14 cellular contexts compared by ENCODE assay signal in genomic region chr2:215771241-215771640, GRCh38.
A peak's percentile ranks its signal among the peaks of the same experiment; 100 is the strongest.
DNase-seq lines count a peak whose midpoint lies in the region; ATAC-seq and TF ChIP-seq lines count a peak whose summit lies in the region.
"Had no signal": no experiment of that assay in that cellular context is flagged by ENCODE, and none has a peak within 500 bp of the region (broad histone marks: within the 10 kb centered on the region; RNA-seq: fewer than 3 reads in every experiment).

No MANE protein-coding gene starts in this region.

- DNase-seq in Daoy (ENCODE audit: low read depth) (peak; percentile 65), RPMI7951 (ENCODE audit: low read depth) (peak; percentile 15), fibroblast of lung (ENCODE audit: low read depth in 2 of 2) (peak; percentile 41 to 75), progenitor cell of endocrine pancreas (ENCODE audit: low spot score, unreplicated experiment) (no peak), GM20000 (ENCODE audit: low spot score) (no peak), HT-29 (ENCODE audit: low spot score) (no peak)
- DNase-seq: BE2C; head of caudate nucleus; MM.1S; NCI-H2029 treated with DMSO at 0.1 percent for 48 hours; stimulated activated CD4-positive, alpha-beta T cell treated with anti-CD3 and anti-CD28 coated beads, Interleukin-12 subunit alpha, Interleukin-12 subunit beta, amount 100 ng/mL, for 4 hours had no signal

- H3K9ac ChIP-seq in fibroblast of lung (ENCODE audit: insufficient read depth, low read length), result no peak overlapping the region

- H3K4me3 ChIP-seq in fibroblast of lung (replicated peaks in 1 of 4; ENCODE audit: control extremely low read depth in 1 of 4, insufficient read depth in 1 of 4, low read depth in 3 of 4, low read length in 4 of 4), result no peak overlapping the region

- peaks cover 35% of the 10 kb centered on the region for H3K4me1 Mint-ChIP-seq in progenitor cell of endocrine pancreas (ENCODE audit: low read depth)

- no peak for TF ChIP-seq CTCF in fibroblast of lung (conservative IDR thresholded peaks at IDR 0.05 in 1 of 2, IDR thresholded peaks at IDR 0.05 in 1 of 2; ENCODE audit: low read depth in 1 of 2, low read length in 2 of 2)
- TF ChIP-seq CTCF in progenitor cell of endocrine pancreas (IDR thresholded peaks at IDR 0.05; ENCODE audit: unreplicated experiment), result no peak
- TF ChIP-seq CTCF in GM20000 (IDR thresholded peaks at IDR 0.05; ENCODE audit: extremely low read depth, missing control alignments), result no peak

- H3K9me3 ChIP-seq in fibroblast of lung (ENCODE audit: control insufficient read depth, insufficient read depth, low read depth, low read length), result no peaks in the 10 kb centered on the region
- H3K9me3 ChIP-seq: BE2C had no signal

- H3K4me3 Mint-ChIP-seq in progenitor cell of endocrine pancreas (ENCODE audit: low read depth), result no peak overlapping the region
- H3K4me3 Mint-ChIP-seq: stimulated activated naive CD8-positive, alpha-beta T cell treated with anti-CD3 and anti-CD28 coated beads, Interleukin-15, Interleukin-2, amounts not matched to agents 100 ng/mL and 50 ng/mL, for 24 hours; WTC11 had no signal

- no peaks in the 10 kb centered on the region for H3K27me3 Mint-ChIP-seq in progenitor cell of endocrine pancreas

- no peak overlapping the region for H2AFZ ChIP-seq in fibroblast of lung (ENCODE audit: low read length)

- no peak overlapping the region for H3K27ac ChIP-seq in fibroblast of lung (ENCODE audit: insufficient read depth, low read length)

- H3K27ac Mint-ChIP-seq in progenitor cell of endocrine pancreas, result peak overlapping the region; percentile 88
- H3K27ac Mint-ChIP-seq: stimulated activated naive CD8-positive, alpha-beta T cell treated with anti-CD3 and anti-CD28 coated beads, Interleukin-15, Interleukin-2, amounts not matched to agents 100 ng/mL and 50 ng/mL, for 24 hours; WTC11 had no signal

- peaks cover 8% of the 10 kb centered on the region for H3K36me3 Mint-ChIP-seq in progenitor cell of endocrine pancreas (ENCODE audit: insufficient read depth)
- H3K36me3 Mint-ChIP-seq: WTC11 had no signal

- no peak for ATAC-seq in HG03175 (IDR thresholded peaks at IDR 0.05; ENCODE audit: unreplicated experiment)

- H3K27me3 ChIP-seq in fibroblast of lung (ENCODE audit: control insufficient read depth, insufficient read depth, low read length), result no peaks in the 10 kb centered on the region
- H3K27me3 ChIP-seq: BE2C had no signal

- H3K36me3 ChIP-seq in fibroblast of lung (ENCODE audit: control insufficient read depth, insufficient read depth, low read length), result no peaks in the 10 kb centered on the region
- H3K36me3 ChIP-seq: BE2C had no signal

- peaks cover 23% of the 10 kb centered on the region for H3K9me3 Mint-ChIP-seq in progenitor cell of endocrine pancreas (ENCODE audit: low read depth)
- H3K9me3 Mint-ChIP-seq: stimulated activated naive CD8-positive, alpha-beta T cell treated with anti-CD3 and anti-CD28 coated beads, Interleukin-15, Interleukin-2, amounts not matched to agents 100 ng/mL and 50 ng/mL, for 24 hours had no signal

- no peaks in the 10 kb centered on the region for H3K79me2 ChIP-seq in fibroblast of lung (ENCODE audit: control insufficient read depth, insufficient read depth, low read length)

- no peak overlapping the region for H3K4me2 ChIP-seq in fibroblast of lung (ENCODE audit: extremely low read depth, insufficient read depth, low read length)

- H3K4me1 ChIP-seq in fibroblast of lung (ENCODE audit: control insufficient read depth, extremely low read depth, insufficient read depth, low read length), result peaks cover 16% of the 10 kb centered on the region
- H3K4me1 ChIP-seq: BE2C had no signal

- H4K20me1 ChIP-seq in fibroblast of lung (ENCODE audit: control insufficient read depth, extremely low read depth, insufficient read depth, low read length), result no peaks in the 10 kb centered on the region

Comparison
In these comparisons a context has a peak if more than half of its experiments do, and no peak if none do; other contexts are left out.
1. DNase-seq: peak in Daoy (single experiment), RPMI7951 (single experiment) and fibroblast of lung (2 of 2); none in progenitor cell of endocrine pancreas (single experiment), GM20000 (single experiment) and HT-29 (single experiment).